In genomic region chr6:139790527-139790926, GRCh38 we compare ENCODE assay signal across 30 cellular contexts.
"Had no signal": no experiment of that assay in that cellular context is flagged by ENCODE, and none has a peak within 500 bp of the region (broad histone marks: within the 10 kb centered on the region; RNA-seq: fewer than 3 reads in every experiment).

No MANE protein-coding gene starts in this region.

- H3K27me3 Mint-ChIP-seq: progenitor cell of endocrine pancreas had no signal

- H3K4me1 ChIP-seq: pancreas, psoas muscle, spleen, stomach, thyroid gland, tibial nerve, upper lobe of right lung, uterus had no signal

- H3K27me3 ChIP-seq: neutrophil, pancreas, spleen, stomach, thyroid gland, tibial nerve, upper lobe of right lung, uterus had no signal

- H3K4me2 ChIP-seq: smooth muscle cell had no signal

- H3K36me3 Mint-ChIP-seq: naive B cell; stimulated activated effector memory CD8-positive, alpha-beta T cell treated with anti-CD3 and anti-CD28 coated beads, Interleukin-12 subunit alpha, Interleukin-12 subunit beta, amount 100 ng/mL, for 72 hours; stimulated activated naive B cell treated with anti-CD40 and anti-IgM and Interleukin-4, amounts not matched to agents 10 μg/mL and 1 μg/mL and 100 μg/mL, for 72 hours had no signal

- H3K36me3 ChIP-seq: neutrophil, pancreas, spleen, stomach, thoracic aorta, thyroid gland, tibial nerve, upper lobe of right lung, uterus had no signal

- DNase-seq: naive B cell; naive thymus-derived CD8-positive, alpha-beta T cell; nephron progenitor cell; nucleus accumbens; pancreas; posterior cingulate gyrus; psoas muscle; right cardiac atrium; spleen; stimulated activated CD4-positive, alpha-beta T cell treated with anti-CD3 and anti-CD28 coated beads, Interleukin-12 subunit alpha, Interleukin-12 subunit beta, amount 100 ng/mL, for 4 hours; stimulated activated CD4-positive, alpha-beta T cell treated with anti-CD3 and anti-CD28 coated beads, Interleukin-1b, Interleukin-23, amount 100 ng/mL, for 48 hours; stimulated activated CD4-positive, alpha-beta T cell treated with anti-CD3 and anti-CD28 coated beads, Interleukin-4, amount 100 ng/mL, for 1 hour; stimulated activated naive B cell treated with anti-CD40 and anti-IgM and Interleukin-4, amounts not matched to agents 10 μg/mL and 1 μg/mL and 100 μg/mL, for 72 hours; stimulated activated naive CD4-positive, alpha-beta T cell treated with Interleukin-2 at 50 U/mL for 16 hours; stomach; thyroid gland; trophoblast cell; upper lobe of right lung; uterus had no signal

- H3K4me3 Mint-ChIP-seq: naive B cell; naive thymus-derived CD8-positive, alpha-beta T cell; natural killer cell treated with Interleukin-12 subunit alpha and Interleukin-12 subunit beta and Interleukin-15 and Interleukin-18, amount 100 ng/mL, for 72 hours; nephron progenitor cell; neural crest cell; stimulated activated effector memory CD8-positive, alpha-beta T cell treated with anti-CD3 and anti-CD28 coated beads, Interleukin-12 subunit alpha, Interleukin-12 subunit beta, amount 100 ng/mL, for 72 hours; stimulated activated naive B cell treated with anti-CD40 and anti-IgM and Interleukin-4, amounts not matched to agents 10 μg/mL and 1 μg/mL and 100 μg/mL, for 72 hours; stimulated activated naive CD8-positive, alpha-beta T cell treated with anti-CD3 and anti-CD28 coated beads, Interleukin-15, Interleukin-2, amounts not matched to agents 100 ng/mL and 50 ng/mL, for 24 hours had no signal

- H3K27ac ChIP-seq: neutrophil, pancreas, psoas muscle, skin epidermis, spleen, stomach, thoracic aorta, thyroid gland, tibial nerve, upper lobe of right lung, uterus had no signal

- H3K4me1 Mint-ChIP-seq: naive B cell; naive thymus-derived CD8-positive, alpha-beta T cell; nephron progenitor cell; neural crest cell; stimulated activated effector memory CD8-positive, alpha-beta T cell treated with anti-CD3 and anti-CD28 coated beads, Interleukin-12 subunit alpha, Interleukin-12 subunit beta, amount 100 ng/mL, for 72 hours; stimulated activated naive B cell treated with anti-CD40 and anti-IgM and Interleukin-4, amounts not matched to agents 10 μg/mL and 1 μg/mL and 100 μg/mL, for 72 hours had no signal

- H3K27ac Mint-ChIP-seq: naive B cell; naive thymus-derived CD8-positive, alpha-beta T cell; natural killer cell treated with Interleukin-12 subunit alpha and Interleukin-12 subunit beta and Interleukin-15 and Interleukin-18, amount 100 ng/mL, for 72 hours; nephron progenitor cell; progenitor cell of endocrine pancreas; stimulated activated effector memory CD8-positive, alpha-beta T cell treated with anti-CD3 and anti-CD28 coated beads, Interleukin-12 subunit alpha, Interleukin-12 subunit beta, amount 100 ng/mL, for 72 hours; stimulated activated naive B cell treated with anti-CD40 and anti-IgM and Interleukin-4, amounts not matched to agents 10 μg/mL and 1 μg/mL and 100 μg/mL, for 72 hours; stimulated activated naive CD8-positive, alpha-beta T cell treated with anti-CD3 and anti-CD28 coated beads, Interleukin-15, Interleukin-2, amounts not matched to agents 100 ng/mL and 50 ng/mL, for 24 hours had no signal

- H3K4me3 ChIP-seq: pancreas, psoas muscle, skin epidermis, smooth muscle cell, spleen, stomach, thoracic aorta, thyroid gland, tibial nerve, upper lobe of right lung, uterus had no signal

- H3K9me3 ChIP-seq: neutrophil, pancreas, psoas muscle, thyroid gland, upper lobe of right lung, uterus had no signal

- ATAC-seq: naive thymus-derived CD8-positive, alpha-beta T cell; natural killer cell treated with Interleukin-12 subunit alpha and Interleukin-12 subunit beta and Interleukin-15 and Interleukin-18, amount 100 ng/mL, for 72 hours; pancreas; psoas muscle; right cardiac atrium; sciatic nerve; stimulated activated effector memory CD8-positive, alpha-beta T cell treated with anti-CD3 and anti-CD28 coated beads, Interleukin-12 subunit alpha, Interleukin-12 subunit beta, amount 100 ng/mL, for 72 hours; stimulated activated naive B cell treated with anti-CD40 and anti-IgM and Interleukin-4, amounts not matched to agents 10 μg/mL and 1 μg/mL and 100 μg/mL, for 72 hours; upper lobe of right lung had no signal
